ENCODE assay signal across 13 cellular contexts in genomic region chr6:30842754-30843610, GRCh38. TPM values are rescaled to one million over a fixed set of nuclear protein-coding genes. Genes with fewer than 3 reads are reported as not detected.
DNase-seq lines count a peak whose midpoint lies in the region; ATAC-seq and TF ChIP-seq lines count a peak whose summit lies in the region.
"Had no signal": no experiment of that assay in that cellular context is flagged by ENCODE, and none has a peak within 500 bp of the region (broad histone marks: within the 10 kb centered on the region; RNA-seq: fewer than 3 reads in every experiment).

No MANE protein-coding gene starts in this region.

- H3K4me1 ChIP-seq in A673 (ENCODE audit: insufficient read depth, low read length, poor library complexity, severe bottlenecking) (peaks cover 9% of the 10 kb centered on the region), mucosa of descending colon (ENCODE audit: low read depth) (peaks cover 8% of the 10 kb centered on the region)

- H3K4me3 Mint-ChIP-seq in T-helper 17 cell (no peak overlapping the region), immature natural killer cell (peak overlapping the region; percentile 44 to 71 (median 61))
- H3K4me3 Mint-ChIP-seq in activated CD4-positive, alpha-beta memory T cell treated with anti-CD3 and anti-CD28 coated beads, Interleukin-2, amount 10 ng/mL, durations not matched to agents 7 days and 5 days = no peak overlapping the region

- POLR2A ChIA-PET in A673 (lab: Charles Lee; ENCODE audit: low non-redundant PET) = no interaction called here
- POLR2A ChIA-PET in activated CD4-positive, alpha-beta memory T cell treated with anti-CD3 and anti-CD28 coated beads, Interleukin-2, amount 10 ng/mL, durations not matched to agents 7 days and 5 days (lab: Charles Lee) = interaction anchor here (1.3 to 1.5 kb wide), 2 partner anchors 8 to 13 kb away, joined by 4 to 6 read pairs; no protein-coding TSS in a partner anchor

- peak overlapping the region; percentile 63 for H3K27ac Mint-ChIP-seq in T-helper 17 cell
- H3K27ac Mint-ChIP-seq in immature natural killer cell = peak overlapping the region in 2 of 6 donors; percentile 7 to 70
- no peak overlapping the region for H3K27ac Mint-ChIP-seq in activated CD4-positive, alpha-beta memory T cell treated with anti-CD3 and anti-CD28 coated beads, Interleukin-2, amount 10 ng/mL, durations not matched to agents 7 days and 5 days

- no TSS peak for BruUV-seq in A673 (replicated peaks; lab: Mats Ljungman, UMichigan)

- H3K9me3 Mint-ChIP-seq in immature natural killer cell = no peaks in the 10 kb centered on the region
- H3K9me3 Mint-ChIP-seq in activated CD4-positive, alpha-beta memory T cell treated with anti-CD3 and anti-CD28 coated beads, Interleukin-2, amount 10 ng/mL, durations not matched to agents 7 days and 5 days = no peaks in the 10 kb centered on the region

- H3K4me3 ChIP-seq in A673 (ENCODE audit: low read depth, low read length, poor library complexity, severe bottlenecking) (no peak overlapping the region), mucosa of descending colon (no peak overlapping the region)
- H3K4me3 ChIP-seq: gastrocnemius medialis, GM12878, left ventricle myocardium inferior, upper lobe of left lung had no signal

- CTCF ChIA-PET in A673 (lab: Charles Lee) = interaction anchor here (0.6 kb wide), 1 partner anchor 375 kb away, joined by 3 read pairs; no protein-coding TSS in a partner anchor
- CTCF ChIA-PET in activated CD4-positive, alpha-beta memory T cell treated with anti-CD3 and anti-CD28 coated beads, Interleukin-2, amount 10 ng/mL, durations not matched to agents 7 days and 5 days (lab: Charles Lee) = interaction anchor here (0.7 to 1.5 kb wide), 4 partner anchors 15 to 113 kb away, joined by 3 to 6 read pairs (median 3); no protein-coding TSS in a partner anchor

- peaks cover 22% of the 10 kb centered on the region for H3K4me1 Mint-ChIP-seq in T-helper 17 cell
- peaks cover 33 to 48% of the 10 kb centered on the region in 2 donors for H3K4me1 Mint-ChIP-seq in immature natural killer cell
- peaks cover 12% of the 10 kb centered on the region for H3K4me1 Mint-ChIP-seq in activated CD4-positive, alpha-beta memory T cell treated with anti-CD3 and anti-CD28 coated beads, Interleukin-2, amount 10 ng/mL, durations not matched to agents 7 days and 5 days

- H3K27ac ChIP-seq in A673 (ENCODE audit: low read depth, low read length, poor library complexity, severe bottlenecking) = no peak overlapping the region
- H3K27ac ChIP-seq: gastrocnemius medialis, left ventricle myocardium inferior had no signal

- intact Hi-C loops in A673 (cut with micrococcal nuclease; ENCODE audit: unreplicated experiment) = no loop called here
- intact Hi-C loops in mucosa of descending colon (cut with DNase I, micrococcal nuclease) = no loop called here

- no peaks in the 10 kb centered on the region for H3K9me3 ChIP-seq in A673 (ENCODE audit: low read depth, low read length, poor library complexity, severe bottlenecking)
- no peaks in the 10 kb centered on the region for H3K9me3 ChIP-seq in T-helper 17 cell (ENCODE audit: control insufficient read depth, low read length, poor library complexity, severe bottlenecking)
- no peaks in the 10 kb centered on the region for H3K9me3 ChIP-seq in mucosa of descending colon
- H3K9me3 ChIP-seq: gastrocnemius medialis, left ventricle myocardium inferior, upper lobe of left lung had no signal

- no peaks in the 10 kb centered on the region for H3K27me3 ChIP-seq in A673 (replicated peaks; ENCODE audit: insufficient read depth, low read depth, low read length, poor library complexity)
- H3K27me3 ChIP-seq: gastrocnemius medialis, upper lobe of left lung had no signal

- H3K36me3 Mint-ChIP-seq in T-helper 17 cell (ENCODE audit: low read depth) (peaks cover 2% of the 10 kb centered on the region), immature natural killer cell (no peaks in the 10 kb centered on the region)
- H3K36me3 Mint-ChIP-seq in activated CD4-positive, alpha-beta memory T cell treated with anti-CD3 and anti-CD28 coated beads, Interleukin-2, amount 10 ng/mL, durations not matched to agents 7 days and 5 days (ENCODE audit: low read depth) = no peaks in the 10 kb centered on the region

- DNase-seq in A673 (ENCODE audit: low spot score) (peak; percentile 45), EL (peak; percentile 42), T-helper 17 cell (no peak), immature natural killer cell (no peak), mucosa of descending colon (no peak), dermis blood vessel endothelial cell (no peak), NCI-H2227 (lab: John Stamatoyannopoulos, UW; ENCODE audit: unreplicated experiment) (no peak)
- no peak for DNase-seq in activated CD4-positive, alpha-beta memory T cell treated with anti-CD3 and anti-CD28 coated beads, Interleukin-2, amount 10 ng/mL, durations not matched to agents 7 days and 5 days
- DNase-seq: gastrocnemius medialis; left ventricle myocardium inferior; NK-92 treated with Interleukin-12 subunit alpha and Interleukin-12 subunit beta, amount 100 ng/mL, for 24 hours had no signal

- TF ChIP-seq CTCF in A673 (conservative IDR thresholded peaks at IDR 0.05; ENCODE audit: low read depth, low read length) = no peak
- TF ChIP-seq CTCF in mucosa of descending colon (IDR thresholded peaks at IDR 0.05) = no peak

- H3K36me3 ChIP-seq in A673 (ENCODE audit: insufficient read depth, low read length, poor library complexity, severe bottlenecking) (no peaks in the 10 kb centered on the region), mucosa of descending colon (ENCODE audit: low read depth) (no peaks in the 10 kb centered on the region)
- H3K36me3 ChIP-seq: gastrocnemius medialis, left ventricle myocardium inferior, upper lobe of left lung had no signal

- H3K27me3 Mint-ChIP-seq in T-helper 17 cell (peaks cover 4% of the 10 kb centered on the region), immature natural killer cell (ENCODE audit: low read depth in 3 of 3) (peaks cover 2 to 6% (median 4%) of the 10 kb centered on the region in 3 donors)
- peaks cover 11% of the 10 kb centered on the region for H3K27me3 Mint-ChIP-seq in activated CD4-positive, alpha-beta memory T cell treated with anti-CD3 and anti-CD28 coated beads, Interleukin-2, amount 10 ng/mL, durations not matched to agents 7 days and 5 days

- ATAC-seq in T-helper 17 cell (peak; percentile 32), mucosa of descending colon (no peak)
- ATAC-seq: gastrocnemius medialis had no signal

RNA-seq across cellular contexts. Expression of gene DDR1, which starts 41.3 kb away (rescaled TPM):
- total RNA-seq in A673 (2021) (48.0 and 57.9 TPM in 2 replicates), T-helper 17 cell (1 to 10 TPM; 1.8 to 5.6 TPM), mucosa of descending colon (100 to 1,000 TPM; 145 to 336 (median 271) TPM), dermis blood vessel endothelial cell (8.5 and 9.1 TPM in 2 replicates)
- 1 to 10 TPM in 1 of 3 donors, under 1 TPM in 1, not detected in 1; 0.41 to 1.1 TPM for polyA plus RNA-seq in immature natural killer cell
- total RNA-seq in activated CD4-positive, alpha-beta memory T cell treated with anti-CD3 and anti-CD28 coated beads, Interleukin-2, amount 10 ng/mL, durations not matched to agents 7 days and 5 days = 1 to 10 TPM; 1.8 to 3.2 TPM

Comparison
In these comparisons a context has a peak if more than half of its experiments do, and no peak if none do; other contexts are left out.
1. DNase-seq: peak in A673 (single experiment) and EL (single experiment); none in T-helper 17 cell (0 of 3), immature natural killer cell (0 of 3), mucosa of descending colon (0 of 3), dermis blood vessel endothelial cell (single experiment), NCI-H2227 (single experiment) and activated CD4-positive, alpha-beta memory T cell treated with anti-CD3 and anti-CD28 coated beads, Interleukin-2, amount 10 ng/mL, durations not matched to agents 7 days and 5 days (single experiment).
2. H3K4me3 Mint-ChIP-seq: peak in immature natural killer cell (5 of 5); none in T-helper 17 cell (single experiment) and activated CD4-positive, alpha-beta memory T cell treated with anti-CD3 and anti-CD28 coated beads, Interleukin-2, amount 10 ng/mL, durations not matched to agents 7 days and 5 days (single experiment).